1 cellular context compared by ENCODE assay signal in the genomic region with DNA sequence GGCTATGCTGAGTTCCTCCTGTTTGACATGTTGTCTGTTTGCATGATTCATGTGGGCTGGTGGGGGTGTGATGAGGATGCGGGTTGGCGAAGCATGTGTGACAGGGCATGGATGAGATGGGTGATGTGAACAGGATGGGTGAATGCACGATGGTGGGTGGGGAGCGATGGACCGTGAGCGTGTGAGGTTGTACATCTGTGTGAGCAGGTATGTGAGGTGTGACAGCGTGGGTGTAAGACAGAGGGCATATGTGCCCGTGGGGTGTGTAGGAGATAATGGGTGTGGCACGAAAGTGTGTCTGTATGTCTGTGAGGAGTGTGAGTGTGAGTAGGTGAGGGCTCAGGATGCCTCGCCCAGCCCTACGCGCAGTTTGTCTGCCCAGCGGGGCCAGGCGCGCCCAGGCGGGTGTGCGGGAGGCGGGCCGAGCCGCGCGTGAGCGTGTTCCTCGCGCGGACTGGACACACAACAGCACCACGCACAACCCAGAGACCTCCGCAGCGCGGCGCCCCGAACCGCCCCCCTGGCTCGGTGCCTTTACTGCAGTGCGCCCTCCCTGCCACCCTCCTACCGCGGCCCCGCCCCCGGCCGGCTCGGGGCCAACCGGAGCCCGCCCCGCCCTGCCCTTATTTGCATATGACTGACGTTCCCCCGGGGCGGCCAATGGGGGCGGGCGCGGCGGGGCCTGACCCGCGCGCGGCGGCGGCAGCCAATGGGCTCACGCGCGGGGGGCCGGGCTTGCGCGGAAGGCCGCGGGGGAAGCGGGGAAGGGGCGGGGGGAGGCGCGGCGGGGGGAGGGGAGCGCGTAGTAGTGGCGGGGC.
TF ChIP-seq lines count a peak whose summit lies in the region.

No MANE protein-coding gene starts in this region.

TF ChIP-seq in endothelial cell of umbilical vein, 7 proteins besides CTCF, POLR2A, EP300 and RAD21:
- TF ChIP-seq POLR2AphosphoS5 (IDR thresholded peaks at IDR 0.05; ENCODE audit: insufficient read depth, low read depth, low read length) (no peak), MYC (IDR thresholded peaks at IDR 0.05; ENCODE audit: low read depth, low read length) (no peak), JUN (IDR thresholded peaks at IDR 0.05; ENCODE audit: borderline replicate concordance, insufficient read depth, insufficient read length, low read depth) (no peak), GATA2 (IDR thresholded peaks at IDR 0.05; ENCODE audit: insufficient read depth, insufficient read length, low read depth, low read length) (no peak), FOS (IDR thresholded peaks at IDR 0.05; ENCODE audit: borderline replicate concordance, insufficient read depth, low read length) (no peak), EZH2 (IDR thresholded peaks at IDR 0.05; ENCODE audit: borderline replicate concordance, low read depth, low read length, severe bottlenecking) (no peak)
- TF ChIP-seq, protein P1, sequence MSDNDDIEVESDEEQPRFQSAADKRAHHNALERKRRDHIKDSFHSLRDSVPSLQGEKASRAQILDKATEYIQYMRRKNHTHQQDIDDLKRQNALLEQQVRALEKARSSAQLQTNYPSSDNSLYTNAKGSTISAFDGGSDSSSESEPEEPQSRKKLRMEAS (IDR thresholded peaks at IDR 0.05; ENCODE audit: insufficient read depth, insufficient read length), result no peak
